Comparison of ENCODE assay signal across 8 cellular contexts in genomic region chr12:24997970-24998582, GRCh38. TPM values are rescaled to one million over a fixed set of nuclear protein-coding genes. Genes with fewer than 3 reads are reported as not detected.
DNase-seq lines count a peak whose midpoint lies in the region; ATAC-seq and TF ChIP-seq lines count a peak whose summit lies in the region.

No MANE protein-coding gene starts in this region.

- H3K9me3 Mint-ChIP-seq in activated T-cell treated with anti-CD3 and anti-CD28 coated beads, Interleukin-2, amount 50 U/mL, for 24 hours: no peaks in the 10 kb centered on the region
- no peaks in the 10 kb centered on the region for H3K9me3 Mint-ChIP-seq in WTC11
- no peaks in the 10 kb centered on the region for H3K9me3 Mint-ChIP-seq in T-helper 2 cell treated with Interferon-gamma antibody and Interleukin-4, amounts not matched to agents 5 μg/mL and 100 μg/mL, for 36 hours

- CTCF ChIA-PET in WTC11 (lab: Charles Lee): interaction anchor here (1.0 kb wide), 1 partner anchor 87 kb away, joined by 4 read pairs; no protein-coding TSS in a partner anchor

- no peaks in the 10 kb centered on the region for H3K36me3 Mint-ChIP-seq in activated T-cell treated with anti-CD3 and anti-CD28 coated beads, Interleukin-2, amount 50 U/mL, for 24 hours (ENCODE audit: low read depth)
- no peaks in the 10 kb centered on the region for H3K36me3 Mint-ChIP-seq in WTC11
- H3K36me3 Mint-ChIP-seq in T-helper 2 cell treated with Interferon-gamma antibody and Interleukin-4, amounts not matched to agents 5 μg/mL and 100 μg/mL, for 36 hours (ENCODE audit: low read depth): no peaks in the 10 kb centered on the region

- H3K4me2 ChIP-seq in OCI-LY3 (ENCODE audit: low read length): peak overlapping the region; percentile 95

- peak overlapping the region; percentile 76 for H3K4me3 ChIP-seq in OCI-LY3 (ENCODE audit: low read length)

- DNase-seq in activated T-cell treated with anti-CD3 and anti-CD28 coated beads, Interleukin-2, amount 50 U/mL, for 24 hours: no peak
- DNase-seq in activated T-cell treated with anti-CD3 and anti-CD28 coated beads, Interleukin-2, amount 50 U/mL, for 48 hours: no peak
- DNase-seq in left kidney (ENCODE audit: low read depth, low spot score) (peak; percentile 14), SHP77 treated with DMSO at 0.1 percent for 48 hours (lab: John Stamatoyannopoulos, UW) (no peak), WTC11 (ENCODE audit: low spot score) (no peak)
- no peak for DNase-seq in T-helper 2 cell treated with Interferon-gamma antibody and Interleukin-4, amounts not matched to agents 5 μg/mL and 100 μg/mL, for 36 hours (ENCODE audit: low spot score)

- peak overlapping the region; percentile 55 for H3K9ac ChIP-seq in OCI-LY3 (ENCODE audit: low read length)

- no peaks in the 10 kb centered on the region for H3K27me3 ChIP-seq in OCI-LY3 (ENCODE audit: low read depth, low read length)

- no peak overlapping the region for H3K4me3 Mint-ChIP-seq in activated T-cell treated with anti-CD3 and anti-CD28 coated beads, Interleukin-2, amount 50 U/mL, for 24 hours
- no peak overlapping the region for H3K4me3 Mint-ChIP-seq in WTC11
- H3K4me3 Mint-ChIP-seq in T-helper 2 cell treated with Interferon-gamma antibody and Interleukin-4, amounts not matched to agents 5 μg/mL and 100 μg/mL, for 36 hours: no peak overlapping the region

- H3K79me2 ChIP-seq in OCI-LY3 (ENCODE audit: low read length): no peaks in the 10 kb centered on the region

- H3K4me1 Mint-ChIP-seq in activated T-cell treated with anti-CD3 and anti-CD28 coated beads, Interleukin-2, amount 50 U/mL, for 24 hours (ENCODE audit: low read depth): peaks cover 16% of the 10 kb centered on the region
- no peaks in the 10 kb centered on the region for H3K4me1 Mint-ChIP-seq in WTC11
- H3K4me1 Mint-ChIP-seq in T-helper 2 cell treated with Interferon-gamma antibody and Interleukin-4, amounts not matched to agents 5 μg/mL and 100 μg/mL, for 36 hours (ENCODE audit: low read depth): peaks cover 8% of the 10 kb centered on the region

- no peak overlapping the region for H2AFZ ChIP-seq in OCI-LY3 (ENCODE audit: low read depth, low read length)

- ATAC-seq in HG02870 (IDR thresholded peaks at IDR 0.05; ENCODE audit: unreplicated experiment) (peak; percentile 87), WTC11 (no peak)

- no peaks in the 10 kb centered on the region for H3K36me3 ChIP-seq in OCI-LY3 (replicated peaks; ENCODE audit: low read depth, low read length)

- H4K20me1 ChIP-seq in OCI-LY3 (ENCODE audit: insufficient read depth, low read length): no peaks in the 10 kb centered on the region

- H3K9me3 ChIP-seq in OCI-LY3 (ENCODE audit: insufficient read depth, low read length): no peaks in the 10 kb centered on the region

- peak overlapping the region; percentile 67 for H3K27ac Mint-ChIP-seq in activated T-cell treated with anti-CD3 and anti-CD28 coated beads, Interleukin-2, amount 50 U/mL, for 24 hours
- no peak overlapping the region for H3K27ac Mint-ChIP-seq in WTC11
- H3K27ac Mint-ChIP-seq in T-helper 2 cell treated with Interferon-gamma antibody and Interleukin-4, amounts not matched to agents 5 μg/mL and 100 μg/mL, for 36 hours: no peak overlapping the region

- POLR2A ChIA-PET in WTC11 (lab: Charles Lee): no interaction called here

- TF ChIP-seq CTCF in OCI-LY3 (IDR thresholded peaks at IDR 0.05; ENCODE audit: low read depth, low read length): no peak
- no peak for TF ChIP-seq CTCF in WTC11 (IDR thresholded peaks at IDR 0.05)

- peaks cover 69% of the 10 kb centered on the region for H3K4me1 ChIP-seq in OCI-LY3 (ENCODE audit: low read length)

- no peaks in the 10 kb centered on the region for H3K27me3 Mint-ChIP-seq in activated T-cell treated with anti-CD3 and anti-CD28 coated beads, Interleukin-2, amount 50 U/mL, for 24 hours
- no peaks in the 10 kb centered on the region for H3K27me3 Mint-ChIP-seq in WTC11 (ENCODE audit: low read depth)
- H3K27me3 Mint-ChIP-seq in T-helper 2 cell treated with Interferon-gamma antibody and Interleukin-4, amounts not matched to agents 5 μg/mL and 100 μg/mL, for 36 hours (ENCODE audit: low read depth): peaks cover 22% of the 10 kb centered on the region

- peak overlapping the region; percentile 82 for H3K27ac ChIP-seq in OCI-LY3 (ENCODE audit: low read length)

TF ChIP-seq in WTC11, 78 proteins besides CTCF, POLR2A, EP300 and RAD21:
- TF ChIP-seq EMX1 (CRISPR knock-in tag; IDR thresholded peaks at IDR 0.05): no peak
- TF ChIP-seq ZNF263 (CRISPR knock-in tag; IDR thresholded peaks at IDR 0.05; ENCODE audit: low read depth): no peak
- no peak for TF ChIP-seq JUN (CRISPR knock-in tag; IDR thresholded peaks at IDR 0.05)
- no peak for TF ChIP-seq PREB (CRISPR knock-in tag; IDR thresholded peaks at IDR 0.05; ENCODE audit: borderline replicate concordance)
- no peak for TF ChIP-seq CREB1 (CRISPR knock-in tag; IDR thresholded peaks at IDR 0.05)
- TF ChIP-seq FOXK1 (CRISPR knock-in tag; IDR thresholded peaks at IDR 0.05): no peak
- no peak for TF ChIP-seq E2F5 (CRISPR knock-in tag; IDR thresholded peaks at IDR 0.05)
- TF ChIP-seq ZNF512 (CRISPR knock-in tag; IDR thresholded peaks at IDR 0.05; ENCODE audit: borderline replicate concordance): no peak
- no peak for TF ChIP-seq MXD4 (CRISPR knock-in tag; IDR thresholded peaks at IDR 0.05; ENCODE audit: borderline replicate concordance)

RNA-seq across cellular contexts. Expression of gene BCAT1, which starts 49.2 kb away (rescaled TPM):
- 239 to 267 TPM (median 240 TPM) in 3 replicates for total RNA-seq in WTC11 (2021)
